9 cellular contexts compared by ENCODE assay signal in the genomic region with DNA sequence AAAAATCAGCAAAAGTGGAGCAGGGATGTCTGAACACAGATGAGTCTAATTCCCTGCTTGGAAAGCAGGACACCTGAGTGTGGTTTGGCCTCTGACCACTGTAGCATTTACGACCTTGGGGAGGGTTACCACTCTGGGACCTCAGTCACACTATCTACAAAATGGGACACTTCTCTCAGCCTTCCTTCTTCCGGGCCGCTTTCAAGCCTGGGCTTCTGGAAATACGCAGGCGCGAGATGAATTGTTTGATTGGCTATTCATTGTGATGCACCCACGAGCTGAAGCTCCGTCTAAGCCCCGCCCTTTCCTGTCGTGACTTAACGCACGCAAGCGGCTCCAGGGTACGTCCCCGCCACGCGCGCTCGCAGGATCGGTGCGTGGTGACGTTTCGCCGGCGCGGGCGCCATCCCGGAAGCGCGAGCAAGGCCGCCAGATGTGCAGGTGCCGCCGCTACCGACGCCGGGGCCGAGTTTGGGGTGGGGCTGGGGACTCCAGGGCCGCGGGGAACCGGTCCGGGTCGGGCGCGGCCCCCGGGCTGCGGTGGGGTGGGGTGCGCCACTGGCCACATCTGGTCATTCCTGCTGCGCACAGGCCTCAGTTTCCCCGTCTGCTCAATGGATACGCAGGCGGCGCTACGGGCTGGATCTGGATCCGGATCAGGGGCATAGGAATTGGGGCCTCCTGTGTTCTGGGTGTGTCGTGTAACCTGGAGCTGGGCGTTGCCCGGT. TPM values are rescaled to one million over a fixed set of nuclear protein-coding genes. Genes with fewer than 3 reads are reported as not detected.
DNase-seq lines count a peak whose midpoint lies in the region; ATAC-seq, FAIRE-seq and TF ChIP-seq lines count a peak whose summit lies in the region.
"Had no signal": no experiment of that assay in that cellular context is flagged by ENCODE, and none has a peak within 500 bp of the region (broad histone marks: within the 10 kb centered on the region; RNA-seq: fewer than 3 reads in every experiment).

Gene KXD1, plus strand, starts transcription at position 397 of the 728 bp plus-strand sequence. CDS start 4,187 bp downstream, outside the sequence.

- peak; percentile 91 for FAIRE-seq in keratinocyte (lab: Jason Lieb, UNC)
- FAIRE-seq: colon had no signal

- peak within 1 kb of the TSS; percentile 85 for H2AFZ ChIP-seq in keratinocyte (ENCODE audit: control insufficient read depth, low read length)

- peak; percentile 98 for DNase-seq in AG09319 (ENCODE audit: extremely low read depth, low read depth)
- DNase-seq in NCI-H460 (ENCODE audit: extremely low read depth, low read depth): peak; percentile 94
- DNase-seq in activated CD4-positive, CD25-positive, alpha-beta regulatory T cell treated with anti-CD3 and anti-CD28 coated beads, Interleukin-2, amount 50 U/mL, for 72 hours: peak; percentile 97
- peak; percentile 92 to 96 for DNase-seq in cerebellar nuclear complex (lab: John Stamatoyannopoulos, UW)
- peak; percentile 72 for DNase-seq in keratinocyte (ENCODE audit: low read depth, low spot score)
- DNase-seq in stimulated activated CD4-positive, alpha-beta T cell treated with anti-CD3 and anti-CD28 coated beads, Interleukin-15, amount 100 ng/mL, for 1 hour (ENCODE audit: low read depth in 1 of 2, low spot score in 1 of 2): peak; percentile 90 to 94

- H3K27ac ChIP-seq in keratinocyte (ENCODE audit: control insufficient read depth, insufficient read depth, low read length): peak within 1 kb of the TSS; percentile 86

- TF ChIP-seq CTCF in AG09319 (IDR thresholded peaks at IDR 0.05; ENCODE audit: low read depth, low read length): no peak
- TF ChIP-seq CTCF in keratinocyte (optimal IDR thresholded peaks at IDR 0.05 in 1 of 3, IDR thresholded peaks at IDR 0.05 in 1 of 3, conservative IDR thresholded peaks at IDR 0.05 in 1 of 3; ENCODE audit: extremely low read depth in 1 of 3, insufficient read depth in 2 of 3, low read length in 3 of 3): no peak

- dilution Hi-C loops in keratinocyte (cut with MboI; ENCODE audit: extremely low pct_ligation_motif_present, low sequenced_read_pairs): no loop called here

- H3K9me1 ChIP-seq in keratinocyte (ENCODE audit: control insufficient read depth, extremely low read depth, insufficient read depth, low read length): no peaks in the 10 kb centered on the region

- peaks cover 9 to 12% of the 10 kb centered on the region in 2 experiments for H3K36me3 ChIP-seq in keratinocyte (ENCODE audit: control insufficient read depth in 2 of 2, extremely low read depth in 1 of 2, insufficient read depth in 2 of 2, low read length in 2 of 2)

- H3K27me3 ChIP-seq in keratinocyte (ENCODE audit: control insufficient read depth, extremely low read depth, insufficient read depth, low read length): no peaks in the 10 kb centered on the region

- peak within 1 kb of the TSS; percentile 93 for H3K9ac ChIP-seq in keratinocyte (ENCODE audit: control insufficient read depth, extremely low read depth, insufficient read depth, low read length)

- peak; percentile 94 for ATAC-seq in GM19035 (IDR thresholded peaks at IDR 0.05; ENCODE audit: unreplicated experiment)
- ATAC-seq in HG03378 (IDR thresholded peaks at IDR 0.05; ENCODE audit: unreplicated experiment): peak; percentile 93

- H3K9me3 ChIP-seq in keratinocyte (ENCODE audit: control insufficient read depth, low read depth, low read length): no peaks in the 10 kb centered on the region

- peak within 1 kb of the TSS; percentile 100 for H3K4me2 ChIP-seq in keratinocyte (ENCODE audit: control insufficient read depth, extremely low read depth, insufficient read depth, low read depth, low read length)

- H4K20me1 ChIP-seq in keratinocyte (ENCODE audit: control insufficient read depth, extremely low read depth, insufficient read depth, low read length): no peaks in the 10 kb centered on the region

- H3K79me2 ChIP-seq in keratinocyte (ENCODE audit: control insufficient read depth, insufficient read depth, low read length): peaks cover 34% of the 10 kb centered on the region

- H3K4me3 ChIP-seq in keratinocyte (ENCODE audit: control insufficient read depth in 2 of 3, extremely low read depth in 1 of 3, insufficient read depth in 2 of 3, low read depth in 1 of 3, low read length in 3 of 3): peak within 1 kb of the TSS; percentile 87 to 100 (median 98)

- H3K4me1 ChIP-seq in keratinocyte (ENCODE audit: control insufficient read depth, extremely low read depth, insufficient read depth, low read length): peaks cover 11% of the 10 kb centered on the region

RNA-seq across cellular contexts. Expression of gene KXD1, which starts in this region (rescaled TPM):
- total RNA-seq in NCI-H460 (2014; rRNA removed; shearing (Covaris generic)): 91.5 and 108 TPM in 2 replicates
- polyA plus RNA-seq in NCI-H460 (2014; cell fraction: nucleus; rRNA removed): 120 and 168 TPM in 2 replicates
- 94.6 to 129 TPM (median 119 TPM) in 3 replicates for polyA plus RNA-seq in keratinocyte
- 40.3 TPM for polyA plus RNA-seq in keratinocyte (2011; ENCODE audit: low read depth)
- polyA plus RNA-seq in keratinocyte (2011; cell fraction: cytosol; rRNA removed): 110 and 173 TPM in 2 replicates
- 65.5 and 87.8 TPM in 2 replicates for polyA plus RNA-seq in keratinocyte (2011; cell fraction: nucleus; rRNA removed)
- 62.9 and 123 TPM in 2 replicates for polyA plus RNA-seq in keratinocyte (2012; ENCODE audit: low replicate concordance)
- polyA minus RNA-seq in keratinocyte: 99.7 to 166 TPM (median 102 TPM) in 3 replicates
- polyA minus RNA-seq in keratinocyte (2011; cell fraction: cytosol; rRNA and poly(A)+ RNA removed): 137 TPM
- 18.9 and 20.4 TPM in 2 replicates for polyA minus RNA-seq in keratinocyte (2011; cell fraction: nucleus; rRNA and poly(A)+ RNA removed)

Comparison
In these comparisons a context has a peak if more than half of its experiments do, and no peak if none do; other contexts are left out.
1. Peak in every context shown above with its lines: DNase-seq, ATAC-seq, H3K4me3 ChIP-seq and H3K27ac ChIP-seq.